ENCODE assay signal across 14 cellular contexts in the genomic region with DNA sequence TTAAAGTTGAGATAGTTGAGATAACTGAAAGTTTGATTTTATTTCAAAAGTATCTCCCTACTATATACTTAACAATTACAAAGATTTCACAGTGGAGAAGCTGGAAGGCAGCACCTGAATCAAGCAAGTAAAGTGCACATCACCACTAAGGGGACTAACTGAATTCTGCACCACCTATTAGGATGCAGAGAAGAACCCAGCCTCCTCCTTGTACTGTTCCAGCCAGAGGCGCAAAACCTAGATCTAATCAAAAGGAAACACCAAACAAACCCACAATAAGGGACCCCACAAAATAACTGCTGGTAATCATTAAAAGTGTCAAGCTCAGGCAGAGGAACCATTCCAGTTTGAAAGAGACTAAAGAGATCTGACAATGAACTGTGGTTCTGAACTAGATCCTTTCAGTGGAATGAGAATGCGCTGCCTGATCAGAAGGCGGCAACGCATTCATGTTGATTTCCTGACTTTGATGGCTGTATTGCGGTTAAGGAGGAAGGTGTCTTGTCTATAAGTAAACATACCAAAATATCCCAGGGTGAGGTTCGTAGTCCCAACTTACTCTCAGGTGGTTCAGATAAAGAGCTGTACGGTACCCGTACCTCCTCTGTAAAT. TPM values are rescaled to one million over a fixed set of nuclear protein-coding genes. Genes with fewer than 3 reads are reported as not detected.
DNase-seq lines count a peak whose midpoint lies in the region; ATAC-seq, FAIRE-seq and TF ChIP-seq lines count a peak whose summit lies in the region.
"Had no signal": no experiment of that assay in that cellular context is flagged by ENCODE, and none has a peak within 500 bp of the region (broad histone marks: within the 10 kb centered on the region; RNA-seq: fewer than 3 reads in every experiment).

No MANE protein-coding gene starts in this region.

- H3K27me3 ChIP-seq in CD4-positive, CD25-positive, alpha-beta regulatory T cell (ENCODE audit: control insufficient read depth, insufficient read depth, low read length) = no peaks in the 10 kb centered on the region
- H3K27me3 ChIP-seq: spleen had no signal

- CTCF ChIA-PET in activated CD8-positive, alpha-beta T cell treated with anti-CD3 and anti-CD28 coated beads, Interleukin-2, amount 10 ng/mL, durations not matched to agents 7 days and 5 days (lab: Charles Lee) = interaction anchor here (1.0 to 2.1 kb wide), 3 partner anchors 15 to 21 kb away, joined by 3 to 6 read pairs (median 4); no protein-coding TSS in a partner anchor

- peak overlapping the region; percentile 17 to 70 (median 62) for H3K4me3 Mint-ChIP-seq in CD4-positive, CD25-positive, alpha-beta regulatory T cell
- peak overlapping the region; percentile 14 for H3K4me3 Mint-ChIP-seq in activated CD8-positive, alpha-beta T cell treated with anti-CD3 and anti-CD28 coated beads, Interleukin-2, amount 10 ng/mL, durations not matched to agents 7 days and 5 days
- peak overlapping the region; percentile 1 to 63 (median 46) for H3K4me3 Mint-ChIP-seq in immature natural killer cell

- H3K4me1 ChIP-seq in CD4-positive, CD25-positive, alpha-beta regulatory T cell (ENCODE audit: control insufficient read depth, insufficient read depth, low read length, poor library complexity, severe bottlenecking) = peaks cover 20% of the 10 kb centered on the region

- H3K4me3 ChIP-seq in CD4-positive, CD25-positive, alpha-beta regulatory T cell (ENCODE audit: low read depth, low read length) = peak overlapping the region; percentile 55
- H3K4me3 ChIP-seq: spleen had no signal

- FAIRE-seq in GM12891 (lab: Jason Lieb, UNC) = peak; percentile 69
- FAIRE-seq: colon, frontal cortex had no signal

- no peaks in the 10 kb centered on the region for H3K9me3 ChIP-seq in CD4-positive, CD25-positive, alpha-beta regulatory T cell (ENCODE audit: control insufficient read depth in 2 of 2, low read length in 2 of 2)
- H3K9me3 ChIP-seq: spleen had no signal

- no peak for TF ChIP-seq POLR2A in GM12891 (IDR thresholded peaks at IDR 0.05; ENCODE audit: low read depth, low read length)

- peaks cover 32 to 70% (median 56%) of the 10 kb centered on the region in 4 donors for H3K4me1 Mint-ChIP-seq in CD4-positive, CD25-positive, alpha-beta regulatory T cell
- H3K4me1 Mint-ChIP-seq in activated CD8-positive, alpha-beta T cell treated with anti-CD3 and anti-CD28 coated beads, Interleukin-2, amount 10 ng/mL, durations not matched to agents 7 days and 5 days (ENCODE audit: low read depth) = peaks cover 31% of the 10 kb centered on the region
- H3K4me1 Mint-ChIP-seq in immature natural killer cell = peaks cover 38 to 63% of the 10 kb centered on the region in 2 donors

- POLR2A ChIA-PET in activated CD8-positive, alpha-beta T cell treated with anti-CD3 and anti-CD28 coated beads, Interleukin-2, amount 10 ng/mL, durations not matched to agents 7 days and 5 days (lab: Charles Lee) = interaction anchor here (1.1 to 1.7 kb wide), 2 partner anchors 16 to 29 kb away, joined by 3 to 11 read pairs; partner anchors contain the start of genes HDLBP and SEPTIN2

- H3K9me3 Mint-ChIP-seq in CD4-positive, CD25-positive, alpha-beta regulatory T cell = no peaks in the 10 kb centered on the region
- H3K9me3 Mint-ChIP-seq in activated CD8-positive, alpha-beta T cell treated with anti-CD3 and anti-CD28 coated beads, Interleukin-2, amount 10 ng/mL, durations not matched to agents 7 days and 5 days (ENCODE audit: insufficient read depth) = no peaks in the 10 kb centered on the region
- no peaks in the 10 kb centered on the region for H3K9me3 Mint-ChIP-seq in immature natural killer cell

- H3K36me3 ChIP-seq in CD4-positive, CD25-positive, alpha-beta regulatory T cell (ENCODE audit: control insufficient read depth, insufficient read depth, low read length) = peaks cover 7% of the 10 kb centered on the region

- peak overlapping the region; percentile 1 to 39 (median 28) for H3K27ac Mint-ChIP-seq in CD4-positive, CD25-positive, alpha-beta regulatory T cell
- peak overlapping the region; percentile 30 for H3K27ac Mint-ChIP-seq in activated CD8-positive, alpha-beta T cell treated with anti-CD3 and anti-CD28 coated beads, Interleukin-2, amount 10 ng/mL, durations not matched to agents 7 days and 5 days
- H3K27ac Mint-ChIP-seq in immature natural killer cell = peak overlapping the region; percentile 11 to 80 (median 60)

- no peak overlapping the region for H3K27ac ChIP-seq in CD4-positive, CD25-positive, alpha-beta regulatory T cell (ENCODE audit: insufficient read depth, low read length, poor library complexity, severe bottlenecking)
- H3K27ac ChIP-seq: spleen had no signal

- no peaks in the 10 kb centered on the region for H3K27me3 Mint-ChIP-seq in CD4-positive, CD25-positive, alpha-beta regulatory T cell
- H3K27me3 Mint-ChIP-seq in activated CD8-positive, alpha-beta T cell treated with anti-CD3 and anti-CD28 coated beads, Interleukin-2, amount 10 ng/mL, durations not matched to agents 7 days and 5 days (ENCODE audit: low read depth) = no peaks in the 10 kb centered on the region
- peaks cover 0 to 2% (median 0%) of the 10 kb centered on the region in 3 donors for H3K27me3 Mint-ChIP-seq in immature natural killer cell (ENCODE audit: low read depth in 3 of 3)

- peak; percentile 31 to 39 for ATAC-seq in CD4-positive, CD25-positive, alpha-beta regulatory T cell (ENCODE audit: low read depth in 2 of 2)
- peak; percentile 64 for ATAC-seq in activated CD8-positive, alpha-beta T cell treated with anti-CD3 and anti-CD28 coated beads, Interleukin-2, amount 10 ng/mL, durations not matched to agents 7 days and 5 days

- peaks cover 15% of the 10 kb centered on the region for H3K36me3 Mint-ChIP-seq in CD4-positive, CD25-positive, alpha-beta regulatory T cell
- H3K36me3 Mint-ChIP-seq in activated CD8-positive, alpha-beta T cell treated with anti-CD3 and anti-CD28 coated beads, Interleukin-2, amount 10 ng/mL, durations not matched to agents 7 days and 5 days (ENCODE audit: low read depth) = peaks cover 19% of the 10 kb centered on the region
- H3K36me3 Mint-ChIP-seq in immature natural killer cell = peaks cover 0 to 8% (median 3%) of the 10 kb centered on the region in 3 donors

- peak in 1 of 3 donors; percentile 26 for DNase-seq in CD4-positive, CD25-positive, alpha-beta regulatory T cell
- DNase-seq in GM12891 (ENCODE audit: insufficient read length, low spot score) (no peak), immature natural killer cell (no peak), HUDEP-2 (lab: John Stamatoyannopoulos, UW; ENCODE audit: unreplicated experiment in 76 of 76) (no peak), cerebellum (ENCODE audit: low spot score) (no peak), NOMO-1 (lab: John Stamatoyannopoulos, UW; ENCODE audit: unreplicated experiment in 2 of 2) (no peak)
- DNase-seq in activated CD8-positive, alpha-beta T cell treated with anti-CD3 and anti-CD28 coated beads, Interleukin-2, amount 10 ng/mL, durations not matched to agents 7 days and 5 days = no peak
- DNase-seq: NCI-H1436 treated with DMSO at 0.1 percent for 48 hours, NCI-H345, SHP77, spleen, T1000 had no signal

TF ChIP-seq in GM12891, 5 proteins besides CTCF, POLR2A, EP300 and RAD21:
- TF ChIP-seq TAF1 (IDR thresholded peaks at IDR 0.05; ENCODE audit: low read depth, low read length) = no peak
- TF ChIP-seq SPI1 (IDR thresholded peaks at IDR 0.05; ENCODE audit: low read depth, low read length) = no peak
- no peak for TF ChIP-seq POU2F2 (IDR thresholded peaks at IDR 0.05; ENCODE audit: low read depth, low read length)
- no peak for TF ChIP-seq PAX5 (IDR thresholded peaks at IDR 0.05; ENCODE audit: insufficient read depth, low read length, severe bottlenecking)
- TF ChIP-seq POLR2AphosphoS5 (IDR thresholded peaks at IDR 0.05; ENCODE audit: low read depth, low read length) = no peak

RNA-seq across cellular contexts. Expression of gene HDLBP, which starts 16.8 kb away (rescaled TPM):
- total RNA-seq in CD4-positive, CD25-positive, alpha-beta regulatory T cell = 121 TPM
- 10 to 100 TPM; 33.6 to 42.6 (median 41.3) TPM for polyA plus RNA-seq in CD4-positive, CD25-positive, alpha-beta regulatory T cell
- 212 TPM for polyA plus RNA-seq in GM12891 (2012; ENCODE audit: low read depth, missing spikeins)
- total RNA-seq in activated CD8-positive, alpha-beta T cell treated with anti-CD3 and anti-CD28 coated beads, Interleukin-2, amount 10 ng/mL, durations not matched to agents 7 days and 5 days = 100 to 1,000 TPM; 186 to 187 TPM
- polyA plus RNA-seq in immature natural killer cell = 10 to 100 TPM; 20.4 to 71.7 (median 31.5) TPM
- total RNA-seq in cerebellum = 183 TPM

RNA-seq across cellular contexts. Expression of gene SEPTIN2, which starts 17.1 kb away (rescaled TPM):
- total RNA-seq in CD4-positive, CD25-positive, alpha-beta regulatory T cell = 191 TPM
- 100 to 1,000 TPM; 131 to 186 (median 159) TPM for polyA plus RNA-seq in CD4-positive, CD25-positive, alpha-beta regulatory T cell
- polyA plus RNA-seq in GM12891 (2012; ENCODE audit: low read depth, missing spikeins) = 190 TPM
- 100 to 1,000 TPM; 247 TPM for total RNA-seq in activated CD8-positive, alpha-beta T cell treated with anti-CD3 and anti-CD28 coated beads, Interleukin-2, amount 10 ng/mL, durations not matched to agents 7 days and 5 days
- 100 to 1,000 TPM; 204 to 249 (median 207) TPM for polyA plus RNA-seq in immature natural killer cell
- total RNA-seq in cerebellum = 335 TPM

RNA-seq across cellular contexts. Expression of gene FARP2, which starts 57.4 kb away (rescaled TPM):
- 34.9 TPM for total RNA-seq in CD4-positive, CD25-positive, alpha-beta regulatory T cell
- 1 to 10 TPM; 3.0 to 7.4 (median 6.9) TPM for polyA plus RNA-seq in CD4-positive, CD25-positive, alpha-beta regulatory T cell
- polyA plus RNA-seq in GM12891 (2012; ENCODE audit: low read depth, missing spikeins) = 13.1 TPM
- 10 to 100 TPM; 19.3 to 22.7 TPM for total RNA-seq in activated CD8-positive, alpha-beta T cell treated with anti-CD3 and anti-CD28 coated beads, Interleukin-2, amount 10 ng/mL, durations not matched to agents 7 days and 5 days
- 1 to 10 TPM; 5.3 to 8.3 (median 8.2) TPM for polyA plus RNA-seq in immature natural killer cell
- 48.7 TPM for total RNA-seq in cerebellum
